Comparison of ENCODE assay signal across 8 cellular contexts in genomic region chr14:34981743-34982420, GRCh38. TPM values are rescaled to one million over a fixed set of nuclear protein-coding genes. Genes with fewer than 3 reads are reported as not detected.
A peak's percentile ranks its signal among the peaks of the same experiment; 100 is the strongest.
DNase-seq lines count a peak whose midpoint lies in the region; ATAC-seq, FAIRE-seq and TF ChIP-seq lines count a peak whose summit lies in the region.

No MANE protein-coding gene starts in this region.

- TF ChIP-seq RAD21 in H1 (IDR thresholded peaks at IDR 0.05 in 1 of 2, conservative IDR thresholded peaks at IDR 0.05 in 1 of 2; ENCODE audit: low read depth in 2 of 2, low read length in 2 of 2), result no peak

- H3K23me2 ChIP-seq in H1 (ENCODE audit: low read depth, low read length), result peaks cover 12% of the 10 kb centered on the region

- no peak overlapping the region for H2AK5ac ChIP-seq in H1 (ENCODE audit: low read depth, low read length)

- POLR2A ChIA-PET in CD4-positive, alpha-beta T cell (lab: Charles Lee), result interaction anchor here (0.7 to 6.0 kb wide), 33 partner anchors 8 to 1339 kb away, joined by 3 to 172 read pairs (median 6); partner anchors contain the start of genes BAZ1A, CFL2, FAM177A1 and MBIP
- POLR2A ChIA-PET in H1 (lab: Charles Lee; ENCODE audit: partially characterized antibody), result interaction anchor here (0.5 to 2.4 kb wide), 19 partner anchors 8 to 653 kb away, joined by 3 to 14 read pairs (median 3); partner anchors contain the start of genes BAZ1A, PPP2R3C, PRORP and SPTSSA

- peak overlapping the region; percentile 81 for H3K4me3 ChIP-seq in Jurkat, Clone E6-1 (ENCODE audit: low read length)
- peak overlapping the region; percentile 76 to 84 (median 79) for H3K4me3 ChIP-seq in H1 (ENCODE audit: extremely low read depth in 1 of 4, insufficient read depth in 2 of 4, low read depth in 3 of 4, low read length in 4 of 4)
- H3K4me3 ChIP-seq in muscle layer of duodenum (ENCODE audit: low read depth in 1 of 2, low read length in 2 of 2), result peak overlapping the region; percentile 83 to 91
- peak overlapping the region; percentile 92 for H3K4me3 ChIP-seq in thoracic aorta

- no peak overlapping the region for H3K23ac ChIP-seq in H1 (ENCODE audit: insufficient read length)

- no peak overlapping the region for H3K27ac Mint-ChIP-seq in CD4-positive, alpha-beta T cell

- WGBS in H1 (ENCODE audit: extremely low coverage in 1 of 2, insufficient coverage in 1 of 2, insufficient read length in 1 of 2, insufficient replicate concordance in 2 of 2, low coverage in 1 of 2, low lambda C conversion rate in 2 of 2, missing lambda C conversion rate in 1 of 2), 2 experiments, result 2% methylated on average over 17 of the region's 17 CpGs; no CpG with 5 or more reads in 1 of the 2 experiments

- peak in 1 of 2 experiments; percentile 16; a peak in 2 of 3 replicates for TF ChIP-seq POLR2A in H1 (IDR thresholded peaks at IDR 0.05; ENCODE audit: control extremely low read depth in 1 of 2, low read depth in 2 of 2, low read length in 2 of 2)

- peaks cover 5% of the 10 kb centered on the region; the same call in 1 of the 2 replicates for H3K79me1 ChIP-seq in H1 (ENCODE audit: low read depth, low read length)

- no peak for TF ChIP-seq EP300 in H1 (IDR thresholded peaks at IDR 0.05; ENCODE audit: borderline replicate concordance in 1 of 2, low read depth in 2 of 2, low read length in 2 of 2)

- DNase-seq in CD4-positive, alpha-beta T cell, result peak in 9 of 10 experiments; percentile 3 to 49 (median 18)
- peak; percentile 41 for DNase-seq in Jurkat, Clone E6-1 (ENCODE audit: low read depth, low spot score)
- peak; percentile 37 for DNase-seq in activated CD4-positive, CD25-positive, alpha-beta regulatory T cell treated with anti-CD3 and anti-CD28 coated beads, Interleukin-2, amount 50 U/mL, for 72 hours
- DNase-seq in H1 (ENCODE audit: low read depth in 1 of 2, low spot score in 2 of 2) (no peak), thoracic aorta (ENCODE audit: low spot score) (no peak), GDM1 (lab: John Stamatoyannopoulos, UW) (no peak)

- intact Hi-C loops in CD4-positive, alpha-beta T cell (cut with DNase I, micrococcal nuclease), result loop anchor here (1.0 to 5.0 kb wide), 13 partner anchors 47 to 845 kb away; partner anchors contain the start of genes FAM177A1 (in 2 of the 2), NFKBIA (in 2 of the 2), PRORP (in 2 of the 2) and BAZ1A (in 1 of the 2)

- H3K27me3 Mint-ChIP-seq in CD4-positive, alpha-beta T cell, result no peaks in the 10 kb centered on the region

- peaks cover 0 to 5% (median 2%) of the 10 kb centered on the region in 4 experiments; a peak in 3 of 7 replicates for H3K4me1 ChIP-seq in H1 (replicated peaks in 1 of 4; ENCODE audit: control insufficient read depth in 3 of 4, insufficient read depth in 4 of 4, low read length in 3 of 4)
- H3K4me1 ChIP-seq in muscle layer of duodenum (ENCODE audit: control insufficient read depth in 1 of 2, insufficient read depth in 2 of 2, low read length in 2 of 2), result peaks cover 8 to 39% of the 10 kb centered on the region in 2 donors
- peaks cover 22 to 41% of the 10 kb centered on the region in 2 donors for H3K4me1 ChIP-seq in thoracic aorta (ENCODE audit: control insufficient read depth in 1 of 2, low read depth in 2 of 2)

- peaks cover 0 to 67% of the 10 kb centered on the region in 2 experiments; a peak in 2 of 4 replicates for H3K79me2 ChIP-seq in H1 (ENCODE audit: control insufficient read depth in 1 of 2, insufficient read depth in 2 of 2, low read length in 2 of 2)

- peak overlapping the region; percentile 6 for H2AFZ ChIP-seq in H1 (ENCODE audit: low read length)

- H2BK20ac ChIP-seq in H1 (ENCODE audit: low read length), result no peak overlapping the region

- no peaks in the 10 kb centered on the region for H3K9me3 Mint-ChIP-seq in CD4-positive, alpha-beta T cell

- no peak overlapping the region for H2BK12ac ChIP-seq in H1 (ENCODE audit: low read depth, low read length)

- peak overlapping the region; percentile 96 for H3K27ac ChIP-seq in CD4-positive, alpha-beta T cell (ENCODE audit: low read depth, low read length)
- H3K27ac ChIP-seq in H1 (ENCODE audit: low read depth, low read length) (peak overlapping the region; percentile 97), muscle layer of duodenum (ENCODE audit: low read length) (peak overlapping the region; percentile 100), thoracic aorta (peak overlapping the region; percentile 97 to 99)

- CTCF ChIA-PET in CD4-positive, alpha-beta T cell (lab: Charles Lee), result interaction anchor here (0.6 to 2.9 kb wide), 12 partner anchors 8 to 408 kb away, joined by 3 to 9 read pairs (median 4); partner anchors contain the start of gene FAM177A1
- CTCF ChIA-PET in H1 (lab: Charles Lee; ENCODE audit: partially characterized antibody), result interaction anchor here (1.0 to 1.9 kb wide), 8 partner anchors 10 to 440 kb away, joined by 3 to 7 read pairs (median 4); partner anchors contain the start of gene BAZ1A

- peaks cover 8% of the 10 kb centered on the region for H3K4me1 Mint-ChIP-seq in CD4-positive, alpha-beta T cell (ENCODE audit: low read depth)

- peak; percentile 5 for TF ChIP-seq CTCF in CD4-positive, alpha-beta T cell (IDR thresholded peaks at IDR 0.05)
- TF ChIP-seq CTCF in H1 (IDR thresholded peaks at IDR 0.05; ENCODE audit: control extremely low read depth in 1 of 3, insufficient read depth in 1 of 3, low read depth in 1 of 3, low read length in 3 of 3), result peak in 1 of 3 experiments; percentile 30; a peak in 1 of 4 replicates
- peak; percentile 30 for TF ChIP-seq CTCF in thoracic aorta (IDR thresholded peaks at IDR 0.05)

- H2BK15ac ChIP-seq in H1 (ENCODE audit: low read length), result 0 out of 2 replicates have a peak overlapping the region, but pooled peaks have one; percentile 46

- peak overlapping the region; percentile 42 for H4K91ac ChIP-seq in H1 (replicated peaks; ENCODE audit: insufficient read length, low read length)

- peak overlapping the region; percentile 82 for H3K18ac ChIP-seq in H1 (ENCODE audit: extremely low read depth, low read length)

- peak overlapping the region; percentile 68 for H4K5ac ChIP-seq in H1 (ENCODE audit: insufficient read length, low read depth, low read length)

- peak; percentile 5 for ATAC-seq in CD4-positive, alpha-beta T cell (ENCODE audit: poor library complexity)
- ATAC-seq in GM19452 (IDR thresholded peaks at IDR 0.05; ENCODE audit: unreplicated experiment) (peak; percentile 4), thoracic aorta (ENCODE audit: insufficient number of reproducible peaks, low FRiP score, low read depth) (peak; percentile 5)

- peak overlapping the region; percentile 41 for H3K4ac ChIP-seq in H1 (replicated peaks; ENCODE audit: insufficient read length, low read depth, low read length)

- no peaks in the 10 kb centered on the region for H4K20me1 ChIP-seq in H1 (replicated peaks in 1 of 2; ENCODE audit: control insufficient read depth in 1 of 2, insufficient read depth in 2 of 2, low read length in 2 of 2)

- H4K8ac ChIP-seq in H1 (ENCODE audit: extremely low read depth, insufficient read depth, low read length), result 0 out of 2 replicates have a peak overlapping the region, but pooled peaks have one; percentile 52

- H3K27me3 ChIP-seq in CD4-positive, alpha-beta T cell (ENCODE audit: control insufficient read depth, insufficient read depth, low read length), result no peaks in the 10 kb centered on the region
- H3K27me3 ChIP-seq in H1 (replicated peaks in 1 of 4; ENCODE audit: control insufficient read depth in 3 of 4, extremely low read depth in 1 of 4, insufficient read depth in 3 of 4, low read length in 3 of 4), result no peaks in the 10 kb centered on the region
- no peaks in the 10 kb centered on the region for H3K27me3 ChIP-seq in muscle layer of duodenum (ENCODE audit: low read depth, low read length)
- H3K27me3 ChIP-seq in thoracic aorta (replicated peaks; ENCODE audit: insufficient read depth), result no peaks in the 10 kb centered on the region

- no peak overlapping the region for H3K14ac ChIP-seq in H1 (ENCODE audit: insufficient read length)

- peak overlapping the region in 3 of 4 experiments; percentile 75 to 85 (median 79); a peak in 6 of 7 replicates for H3K9ac ChIP-seq in H1 (replicated peaks in 1 of 4; ENCODE audit: extremely low read depth in 1 of 4, low read depth in 3 of 4, low read length in 3 of 4)

- H3K36me3 ChIP-seq in H1 (ENCODE audit: control insufficient read depth in 2 of 4, insufficient read depth in 4 of 4, low read length in 3 of 4) (no peaks in the 10 kb centered on the region), muscle layer of duodenum (ENCODE audit: control insufficient read depth in 1 of 2, insufficient read depth in 2 of 2, low read length in 2 of 2) (peaks cover 0 to 4% of the 10 kb centered on the region in 2 donors), thoracic aorta (no peaks in the 10 kb centered on the region)

- no peak for FAIRE-seq in H1 (lab: Jason Lieb, UNC)

- H3K36me3 Mint-ChIP-seq in CD4-positive, alpha-beta T cell (ENCODE audit: low read depth), result peaks cover 6% of the 10 kb centered on the region

- no peaks in the 10 kb centered on the region for H3K9me3 ChIP-seq in CD4-positive, alpha-beta T cell (ENCODE audit: control insufficient read depth, low read length)
- H3K9me3 ChIP-seq in H1 (ENCODE audit: insufficient read depth in 2 of 2, low read depth in 1 of 2, low read length in 1 of 2) (no peaks in the 10 kb centered on the region), muscle layer of duodenum (ENCODE audit: control insufficient read depth in 1 of 2, low read length in 2 of 2) (no peaks in the 10 kb centered on the region), thoracic aorta (no peaks in the 10 kb centered on the region)

- no peak overlapping the region for H3K4me3 Mint-ChIP-seq in CD4-positive, alpha-beta T cell

- peak overlapping the region; percentile 46 for H2BK5ac ChIP-seq in H1 (ENCODE audit: low read depth, low read length)

- H2BK120ac ChIP-seq in H1 (replicated peaks; ENCODE audit: low read depth, low read length), result no peak overlapping the region

- peak overlapping the region; percentile 48 for H3K56ac ChIP-seq in H1 (replicated peaks; ENCODE audit: insufficient read length, low read depth, low read length)

- H3K4me2 ChIP-seq in H1 (ENCODE audit: insufficient read depth in 1 of 2, low read depth in 2 of 2, low read length in 2 of 2), result peak overlapping the region; percentile 73 to 98

TF ChIP-seq in H1, 55 proteins besides CTCF, POLR2A, EP300 and RAD21 (continues in another document):
- TF ChIP-seq KDM1A (IDR thresholded peaks at IDR 0.05; ENCODE audit: borderline replicate concordance, low read length), result no peak
- peak; percentile 23 for TF ChIP-seq KDM4A (IDR thresholded peaks at IDR 0.05; ENCODE audit: low read depth, low read length, severe bottlenecking)

RNA-seq across cellular contexts. Expression of gene SRP54, which starts 0.9 kb away (rescaled TPM):
- total RNA-seq in CD4-positive, alpha-beta T cell, result 10 to 100 TPM; 30.3 to 32.7 TPM
- polyA plus RNA-seq in Jurkat, Clone E6-1 (2012; ENCODE audit: insufficient read depth, insufficient read length), result 69.0 TPM
- 60.0 and 61.2 TPM in 2 replicates for total RNA-seq in H1 (2021; fragmentation: NEBNext Ultra II Directional; extraction: Animal tissue kit (Norgen Biotek cat#: 25700))
- 19.7 and 25.7 TPM in 2 replicates for polyA plus RNA-seq in H1 (2011; rRNA removed)
- polyA plus RNA-seq in H1 (2011; cell fraction: cytosol; rRNA removed), result 29.8 TPM
- polyA plus RNA-seq in H1 (2011; cell fraction: nucleus; rRNA removed), result 18.5 TPM
- 44.7 to 74.3 TPM (median 48.0 TPM) in 4 replicates for polyA plus RNA-seq in H1 (2012, experiment 1 of 2)
- 5.3 TPM for polyA plus RNA-seq in H1 (2012, experiment 2 of 2)
- polyA plus RNA-seq in H1 (2013, experiment 1 of 2), result 45.0 TPM
- polyA plus RNA-seq in H1 (2013, experiment 2 of 2), result 44.8 TPM
- polyA minus RNA-seq in H1 (2011; rRNA and poly(A)+ RNA removed), result 16.6 and 24.6 TPM in 2 replicates
- polyA minus RNA-seq in H1 (2011; cell fraction: cytosol; rRNA and poly(A)+ RNA removed), result 14.6 TPM
- 21.7 TPM for polyA minus RNA-seq in H1 (2011; cell fraction: nucleus; rRNA and poly(A)+ RNA removed)
- total RNA-seq in thoracic aorta, result 10 to 100 TPM; 57.1 to 87.2 TPM

Comparison
In these comparisons a context has a peak if more than half of its experiments do, and no peak if none do; other contexts are left out.
1. DNase-seq: peak in CD4-positive, alpha-beta T cell (9 of 10), Jurkat, Clone E6-1 (single experiment) and activated CD4-positive, CD25-positive, alpha-beta regulatory T cell treated with anti-CD3 and anti-CD28 coated beads, Interleukin-2, amount 50 U/mL, for 72 hours (single experiment); none in H1 (0 of 2), thoracic aorta (single experiment) and GDM1 (single experiment).
2. Peak in every context shown above with its lines, with median percentiles within 50 percentile points of each other: ATAC-seq, H3K27ac ChIP-seq and H3K4me3 ChIP-seq.